ENCODE assay signal across 8 cellular contexts in the genomic region with DNA sequence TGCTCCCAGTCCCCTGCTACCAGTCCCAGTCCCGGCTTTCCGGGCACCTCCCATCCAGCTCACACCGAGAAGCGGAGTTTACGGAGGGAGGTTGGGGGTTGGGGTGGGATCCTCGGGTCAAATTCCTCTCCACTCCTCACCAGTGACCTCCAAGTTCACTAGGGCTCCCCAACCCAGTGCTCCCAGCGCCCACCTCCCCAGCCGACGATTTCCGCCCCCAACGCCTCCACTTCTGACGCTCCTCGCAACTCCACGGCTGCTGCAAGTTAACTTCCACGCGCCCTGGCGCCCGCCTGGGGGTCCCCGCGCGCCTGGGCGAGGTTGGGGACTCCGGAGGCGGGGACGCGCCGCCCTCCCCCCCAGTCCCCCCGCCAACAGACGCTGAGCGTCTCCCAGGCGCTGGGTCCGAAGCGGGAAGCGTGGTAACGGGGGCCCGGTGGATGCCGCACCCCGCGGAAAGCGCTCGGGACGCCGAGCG. TPM values are rescaled to one million over a fixed set of nuclear protein-coding genes. Genes with fewer than 3 reads are reported as not detected.
DNase-seq lines count a peak whose midpoint lies in the region; ATAC-seq, FAIRE-seq and TF ChIP-seq lines count a peak whose summit lies in the region.

No MANE protein-coding gene starts in this region.

- H3K27me3 ChIP-seq in fibroblast of lung (ENCODE audit: control insufficient read depth, insufficient read depth, low read length): no peaks in the 10 kb centered on the region

- H2AFZ ChIP-seq in fibroblast of lung (ENCODE audit: low read length): peak overlapping the region; percentile 30

- H3K27ac ChIP-seq in A549: peak overlapping the region; percentile 81 to 97
- H3K27ac ChIP-seq in fibroblast of lung (ENCODE audit: insufficient read depth, low read length): peak overlapping the region; percentile 68

- H3K4me2 ChIP-seq in A549 (peak overlapping the region; percentile 99), fibroblast of lung (ENCODE audit: extremely low read depth, insufficient read depth, low read length) (peak overlapping the region; percentile 95)

- H3K27me3 Mint-ChIP-seq in neural crest cell (ENCODE audit: low read depth): peaks cover 26% of the 10 kb centered on the region

- H3K9me3 ChIP-seq in A549 (no peaks in the 10 kb centered on the region), fibroblast of lung (ENCODE audit: control insufficient read depth, insufficient read depth, low read depth, low read length) (no peaks in the 10 kb centered on the region)

- H4K20me1 ChIP-seq in fibroblast of lung (ENCODE audit: control insufficient read depth, extremely low read depth, insufficient read depth, low read length): no peaks in the 10 kb centered on the region

- peak in 1 of 2 experiments; percentile 20 for DNase-seq in A549 (ENCODE audit: low read depth in 1 of 2, low spot score in 1 of 2)
- DNase-seq in Jurkat, Clone E6-1 (ENCODE audit: low read depth, low spot score): no peak
- DNase-seq in activated T-cell treated with anti-CD3 and anti-CD28 coated beads for 48 hours (ENCODE audit: low read depth): peak; percentile 26
- DNase-seq in fibroblast of lung (ENCODE audit: low read depth in 2 of 2): peak in 1 of 2 donors; percentile 29
- DNase-seq in neural crest cell (ENCODE audit: low read depth, low spot score): no peak
- DNase-seq in NCI-H510A (lab: John Stamatoyannopoulos, UW): no peak
- DNase-seq in epidermal melanocyte (ENCODE audit: insufficient read length, low spot score): no peak

- H3K36me3 ChIP-seq in fibroblast of lung (ENCODE audit: control insufficient read depth, insufficient read depth, low read length): no peaks in the 10 kb centered on the region

- no peak for TF ChIP-seq EP300 in A549 (IDR thresholded peaks at IDR 0.05)

- peaks cover 10% of the 10 kb centered on the region for H3K79me2 ChIP-seq in fibroblast of lung (ENCODE audit: control insufficient read depth, insufficient read depth, low read length)

- peak overlapping the region; percentile 57 for H3K27ac Mint-ChIP-seq in neural crest cell (ENCODE audit: unreplicated experiment)

- peak overlapping the region; percentile 86 for H3K4me3 Mint-ChIP-seq in neural crest cell

- no peaks in the 10 kb centered on the region for H3K9me3 Mint-ChIP-seq in neural crest cell

- WGBS in A549 (ENCODE audit: missing lambda C conversion rate): 0% methylated on average over 1 of the region's 44 CpGs

- ATAC-seq in A549 (peak; percentile 63 to 71), GM19397 (IDR thresholded peaks at IDR 0.05; ENCODE audit: unreplicated experiment) (peak; percentile 22)

- TF ChIP-seq RAD21 in A549 (conservative IDR thresholded peaks at IDR 0.05 in 1 of 2, IDR thresholded peaks at IDR 0.05 in 1 of 2): no peak

- H3K4me3 ChIP-seq in A549 (peak overlapping the region; percentile 96), fibroblast of lung (replicated peaks in 1 of 4; ENCODE audit: control extremely low read depth in 1 of 4, insufficient read depth in 1 of 4, low read depth in 3 of 4, low read length in 4 of 4) (peak overlapping the region; percentile 69 to 90 (median 74))
- H3K4me3 ChIP-seq in Jurkat, Clone E6-1 (ENCODE audit: low read length): peak overlapping the region; percentile 57

- CTCF ChIA-PET in A549 (lab: Yijun Ruan, JAX): no interaction called here

- FAIRE-seq in A549 (lab: Jason Lieb, UNC): no peak

- H3K36me3 Mint-ChIP-seq in neural crest cell (ENCODE audit: low read depth): no peaks in the 10 kb centered on the region

- peak overlapping the region; percentile 86 for H3K9ac ChIP-seq in fibroblast of lung (ENCODE audit: insufficient read depth, low read length)

- POLR2A ChIA-PET in A549 (lab: Yijun Ruan, JAX): no interaction called here

- no peak for TF ChIP-seq CTCF in A549 (IDR thresholded peaks at IDR 0.05)
- TF ChIP-seq CTCF in fibroblast of lung (conservative IDR thresholded peaks at IDR 0.05 in 1 of 2, IDR thresholded peaks at IDR 0.05 in 1 of 2; ENCODE audit: low read depth in 1 of 2, low read length in 2 of 2): no peak
- TF ChIP-seq CTCF in neural crest cell (conservative IDR thresholded peaks at IDR 0.05): no peak

- H3K4me1 Mint-ChIP-seq in neural crest cell: no peaks in the 10 kb centered on the region

- H3K4me1 ChIP-seq in A549 (peaks cover 16% of the 10 kb centered on the region; the same call in 2 of the 3 replicates), fibroblast of lung (ENCODE audit: control insufficient read depth, extremely low read depth, insufficient read depth, low read length) (peaks cover 15% of the 10 kb centered on the region)

- TF ChIP-seq POLR2A in A549 (IDR thresholded peaks at IDR 0.05; ENCODE audit: low read length): no peak

TF ChIP-seq in A549, 52 proteins besides CTCF, POLR2A, EP300 and RAD21:
- TF ChIP-seq, protein P1, sequence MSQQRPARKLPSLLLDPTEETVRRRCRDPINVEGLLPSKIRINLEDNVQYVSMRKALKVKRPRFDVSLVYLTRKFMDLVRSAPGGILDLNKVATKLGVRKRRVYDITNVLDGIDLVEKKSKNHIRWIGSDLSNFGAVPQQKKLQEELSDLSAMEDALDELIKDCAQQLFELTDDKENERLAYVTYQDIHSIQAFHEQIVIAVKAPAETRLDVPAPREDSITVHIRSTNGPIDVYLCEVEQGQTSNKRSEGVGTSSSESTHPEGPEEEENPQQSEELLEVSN (IDR thresholded peaks at IDR 0.05; ENCODE audit: borderline replicate concordance, low read depth): 0 out of 2 replicates have a peak, but pooled peaks have one; percentile 2
- no peak for TF ChIP-seq RARB (CRISPR knock-in tag; IDR thresholded peaks at IDR 0.05)

RNA-seq across cellular contexts. Expression of a gene that starts 0.5 kb away (rescaled TPM):
- polyA plus RNA-seq in A549 (2011; rRNA removed): 10.5 and 13.6 TPM in 2 replicates
- polyA plus RNA-seq in A549 (2012; cell fraction: cytosol; rRNA removed): 19.0 and 24.9 TPM in 2 replicates
- polyA plus RNA-seq in A549 (2012; cell fraction: nucleus; rRNA removed): 15.5 and 24.9 TPM in 2 replicates
- 6.9 to 10.3 TPM (median 7.0 TPM) in 3 replicates for polyA plus RNA-seq in A549 (2017; fragmentation: RNase III; extraction: RNeasy Plus Mini Kit Qiagen cat#74134 plus additional on column Dnase treatment)
- 9.5 and 10.9 TPM in 2 replicates for polyA minus RNA-seq in A549 (2011; rRNA and poly(A)+ RNA removed)
- 18.2 TPM for polyA plus RNA-seq in Jurkat, Clone E6-1 (2012; ENCODE audit: insufficient read depth, insufficient read length)
- total RNA-seq in fibroblast of lung: 17.7 and 35.0 TPM in 2 replicates
- 26.1 and 32.5 TPM in 2 replicates for polyA plus RNA-seq in fibroblast of lung
- polyA plus RNA-seq in fibroblast of lung (2012): 22.2 and 24.2 TPM in 2 replicates
- 51.5 and 51.6 TPM in 2 replicates for polyA minus RNA-seq in fibroblast of lung (ENCODE audit: low replicate concordance)
- 10.7 and 11.8 TPM in 2 replicates for total RNA-seq in neural crest cell

RNA-seq across cellular contexts. Expression of a gene that starts 28.4 kb away (rescaled TPM):
- not detected in 2 replicates for polyA plus RNA-seq in A549 (2011; rRNA removed)
- polyA plus RNA-seq in A549 (2012; cell fraction: cytosol; rRNA removed): not detected in 2 replicates
- polyA plus RNA-seq in A549 (2012; cell fraction: nucleus; rRNA removed): not detected in 2 replicates
- polyA plus RNA-seq in A549 (2017; fragmentation: RNase III; extraction: RNeasy Plus Mini Kit Qiagen cat#74134 plus additional on column Dnase treatment): not detected in 3 replicates
- not detected in 2 replicates for polyA minus RNA-seq in A549 (2011; rRNA and poly(A)+ RNA removed)
- polyA plus RNA-seq in Jurkat, Clone E6-1 (2012; ENCODE audit: insufficient read depth, insufficient read length): not detected
- not detected in 2 replicates for total RNA-seq in fibroblast of lung
- not detected in 2 replicates for polyA plus RNA-seq in fibroblast of lung
- polyA plus RNA-seq in fibroblast of lung (2012): not detected in 2 replicates
- polyA minus RNA-seq in fibroblast of lung (ENCODE audit: low replicate concordance): not detected in 2 replicates
- not detected in 2 replicates for total RNA-seq in neural crest cell

RNA-seq across cellular contexts. Expression of a gene that starts 32.4 kb away (rescaled TPM):
- not detected in 2 replicates for polyA plus RNA-seq in A549 (2011; rRNA removed)
- polyA plus RNA-seq in A549 (2012; cell fraction: cytosol; rRNA removed): not detected in 2 replicates
- polyA plus RNA-seq in A549 (2012; cell fraction: nucleus; rRNA removed): not detected in 2 replicates
- polyA plus RNA-seq in A549 (2017; fragmentation: RNase III; extraction: RNeasy Plus Mini Kit Qiagen cat#74134 plus additional on column Dnase treatment): not detected in 3 replicates
- polyA minus RNA-seq in A549 (2011; rRNA and poly(A)+ RNA removed): not detected in 2 replicates
- polyA plus RNA-seq in Jurkat, Clone E6-1 (2012; ENCODE audit: insufficient read depth, insufficient read length): not detected
- total RNA-seq in fibroblast of lung: not detected in 2 replicates
- not detected in 2 replicates for polyA plus RNA-seq in fibroblast of lung
- not detected in 2 replicates for polyA plus RNA-seq in fibroblast of lung (2012)
- polyA minus RNA-seq in fibroblast of lung (ENCODE audit: low replicate concordance): not detected in 2 replicates
- total RNA-seq in neural crest cell: not detected in 2 replicates
